Comparison of ENCODE assay signal across 8 cellular contexts in the genomic region with DNA sequence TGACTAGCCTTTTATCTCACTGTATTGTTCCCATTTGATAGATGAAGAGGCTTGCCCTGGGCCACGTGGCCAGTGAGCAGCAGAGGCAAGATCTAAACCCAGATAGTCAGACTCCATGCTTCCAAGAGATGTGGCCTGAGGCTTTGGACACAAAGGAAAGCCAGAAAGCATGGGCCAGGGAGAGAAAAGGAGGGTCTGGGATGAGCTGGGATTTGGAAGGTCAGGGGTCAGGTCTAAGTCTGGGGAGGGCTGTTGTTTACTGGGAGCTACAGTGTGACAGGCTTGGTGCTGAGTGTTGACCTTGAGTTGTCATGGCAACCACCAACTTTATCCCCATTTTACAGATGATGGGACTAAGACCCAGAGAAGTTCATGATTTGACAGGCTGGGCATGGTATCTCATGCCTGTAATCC. TPM values are rescaled to one million over a fixed set of nuclear protein-coding genes. Genes with fewer than 3 reads are reported as not detected.
DNase-seq lines count a peak whose midpoint lies in the region; ATAC-seq and TF ChIP-seq lines count a peak whose summit lies in the region.
"Had no signal": no experiment of that assay in that cellular context is flagged by ENCODE, and none has a peak within 500 bp of the region (broad histone marks: within the 10 kb centered on the region; RNA-seq: fewer than 3 reads in every experiment).

No MANE protein-coding gene starts in this region.

- H3K9ac ChIP-seq in endodermal cell (ENCODE audit: extremely low read depth, low read length, poor library complexity, severe bottlenecking): no peak overlapping the region

- no peaks in the 10 kb centered on the region for H3K9me3 Mint-ChIP-seq in activated naive CD4-positive, alpha-beta T cell treated with anti-CD3 and anti-CD28 coated beads, Interleukin-2, amount 50 U/mL, for 24 hours
- H3K9me3 Mint-ChIP-seq in activated naive CD4-positive, alpha-beta T cell treated with anti-CD3 and anti-CD28 coated beads, Interleukin-2, amount 10 ng/mL, durations not matched to agents 7 days and 5 days: no peaks in the 10 kb centered on the region
- peaks cover 25% of the 10 kb centered on the region for H3K9me3 Mint-ChIP-seq in endodermal cell

- 70% methylated on average over 1 of the region's 1 CpG; no CpG with 5 or more reads in 1 of the 2 experiments for WGBS in endodermal cell (ENCODE audit: insufficient coverage in 1 of 2, insufficient read length in 1 of 2), 2 experiments
- WGBS in suprapubic skin: 54% methylated on average over 1 of the region's 1 CpG

- no peak for DNase-seq in activated naive CD4-positive, alpha-beta T cell treated with anti-CD3 and anti-CD28 coated beads, Interleukin-2, amount 10 ng/mL, durations not matched to agents 7 days and 5 days
- DNase-seq in endodermal cell: no peak
- no peak for DNase-seq in suprapubic skin (ENCODE audit: low spot score in 2 of 2)
- no peak for DNase-seq in NCI-H345 treated with DMSO at 0.1 percent for 48 hours (lab: John Stamatoyannopoulos, UW; ENCODE audit: unreplicated experiment)
- DNase-seq: NCI-H1048, SIG-M5 had no signal

- no peaks in the 10 kb centered on the region for H3K27me3 ChIP-seq in endodermal cell (ENCODE audit: control insufficient read depth, insufficient read depth, low read length, poor library complexity, severe bottlenecking)
- H3K27me3 ChIP-seq in suprapubic skin: no peaks in the 10 kb centered on the region

- peaks cover 27% of the 10 kb centered on the region for H3K4me1 Mint-ChIP-seq in activated naive CD4-positive, alpha-beta T cell treated with anti-CD3 and anti-CD28 coated beads, Interleukin-2, amount 50 U/mL, for 24 hours
- H3K4me1 Mint-ChIP-seq in activated naive CD4-positive, alpha-beta T cell treated with anti-CD3 and anti-CD28 coated beads, Interleukin-2, amount 10 ng/mL, durations not matched to agents 7 days and 5 days: peaks cover 27% of the 10 kb centered on the region
- peaks cover 10% of the 10 kb centered on the region for H3K4me1 Mint-ChIP-seq in endodermal cell

- H3K9me3 ChIP-seq in endodermal cell (ENCODE audit: control insufficient read depth, low read length) (no peaks in the 10 kb centered on the region), suprapubic skin (no peaks in the 10 kb centered on the region)

- H3K4me1 ChIP-seq in endodermal cell (ENCODE audit: control insufficient read depth, insufficient read depth, low read length): no peaks in the 10 kb centered on the region
- peaks cover 38% of the 10 kb centered on the region for H3K4me1 ChIP-seq in suprapubic skin

- CTCF ChIA-PET in activated naive CD4-positive, alpha-beta T cell treated with anti-CD3 and anti-CD28 coated beads, Interleukin-2, amount 10 ng/mL, durations not matched to agents 7 days and 5 days (lab: Charles Lee): interaction anchor here (0.6 to 4.5 kb wide), 3 partner anchors 12 to 117 kb away, joined by 3 to 24 read pairs (median 6); no protein-coding TSS in a partner anchor

- H3K27ac ChIP-seq in endodermal cell (ENCODE audit: low read depth, low read length): no peak overlapping the region
- H3K27ac ChIP-seq in suprapubic skin: no peak overlapping the region

- peaks cover 7% of the 10 kb centered on the region for H3K36me3 Mint-ChIP-seq in activated naive CD4-positive, alpha-beta T cell treated with anti-CD3 and anti-CD28 coated beads, Interleukin-2, amount 50 U/mL, for 24 hours
- H3K36me3 Mint-ChIP-seq in activated naive CD4-positive, alpha-beta T cell treated with anti-CD3 and anti-CD28 coated beads, Interleukin-2, amount 10 ng/mL, durations not matched to agents 7 days and 5 days: no peaks in the 10 kb centered on the region
- peaks cover 15% of the 10 kb centered on the region for H3K36me3 Mint-ChIP-seq in endodermal cell (ENCODE audit: low read depth)

- H3K27me3 Mint-ChIP-seq in activated naive CD4-positive, alpha-beta T cell treated with anti-CD3 and anti-CD28 coated beads, Interleukin-2, amount 50 U/mL, for 24 hours: no peaks in the 10 kb centered on the region
- H3K27me3 Mint-ChIP-seq in activated naive CD4-positive, alpha-beta T cell treated with anti-CD3 and anti-CD28 coated beads, Interleukin-2, amount 10 ng/mL, durations not matched to agents 7 days and 5 days: no peaks in the 10 kb centered on the region
- peaks cover 6% of the 10 kb centered on the region for H3K27me3 Mint-ChIP-seq in endodermal cell (ENCODE audit: insufficient read depth)

- H3K36me3 ChIP-seq in endodermal cell (ENCODE audit: control insufficient read depth, insufficient read depth, low read length): no peaks in the 10 kb centered on the region
- H3K36me3 ChIP-seq in suprapubic skin: no peaks in the 10 kb centered on the region

- H3K27ac Mint-ChIP-seq in activated naive CD4-positive, alpha-beta T cell treated with anti-CD3 and anti-CD28 coated beads, Interleukin-2, amount 50 U/mL, for 24 hours: peak overlapping the region; percentile 37
- H3K27ac Mint-ChIP-seq in activated naive CD4-positive, alpha-beta T cell treated with anti-CD3 and anti-CD28 coated beads, Interleukin-2, amount 10 ng/mL, durations not matched to agents 7 days and 5 days: no peak overlapping the region
- peak overlapping the region; percentile 76 for H3K27ac Mint-ChIP-seq in endodermal cell

- no peak for ATAC-seq in HG03045 (IDR thresholded peaks at IDR 0.05; ENCODE audit: unreplicated experiment)

- peak overlapping the region; percentile 92 for H3K4me3 Mint-ChIP-seq in activated naive CD4-positive, alpha-beta T cell treated with anti-CD3 and anti-CD28 coated beads, Interleukin-2, amount 50 U/mL, for 24 hours
- no peak overlapping the region for H3K4me3 Mint-ChIP-seq in activated naive CD4-positive, alpha-beta T cell treated with anti-CD3 and anti-CD28 coated beads, Interleukin-2, amount 10 ng/mL, durations not matched to agents 7 days and 5 days
- H3K4me3 Mint-ChIP-seq in endodermal cell: no peak overlapping the region

- TF ChIP-seq CTCF in endodermal cell (conservative IDR thresholded peaks at IDR 0.05) (no peak), suprapubic skin (IDR thresholded peaks at IDR 0.05) (no peak)

- no peak for TF ChIP-seq EP300 in suprapubic skin (IDR thresholded peaks at IDR 0.05)

- H3K4me3 ChIP-seq in endodermal cell (ENCODE audit: low read length) (no peak overlapping the region), suprapubic skin (peak overlapping the region; percentile 82)

- TF ChIP-seq POLR2A in suprapubic skin (IDR thresholded peaks at IDR 0.05): no peak

RNA-seq across cellular contexts. Expression of gene SLC35E4, which starts 2.1 kb away (rescaled TPM):
- 1 to 10 TPM; 2.3 to 3.9 TPM for total RNA-seq in endodermal cell
- polyA plus RNA-seq in endodermal cell (2013, experiment 1 of 2): 2.4 TPM
- polyA plus RNA-seq in endodermal cell (2013, experiment 2 of 2): 2.1 TPM
- total RNA-seq in suprapubic skin: 10 to 100 TPM; 17.0 to 20.3 (median 18.8) TPM

RNA-seq across cellular contexts. Expression of gene DUSP18, which starts 30.0 kb away (rescaled TPM):
- total RNA-seq in endodermal cell (1 to 10 TPM; 7.3 to 7.6 TPM), suprapubic skin (10 to 100 TPM; 14.2 to 20.4 (median 16.5) TPM)
- 7.5 TPM for polyA plus RNA-seq in endodermal cell (2013, experiment 1 of 2)
- polyA plus RNA-seq in endodermal cell (2013, experiment 2 of 2): 7.4 TPM

RNA-seq across cellular contexts. Expression of gene TCN2, which starts 30.7 kb away (rescaled TPM):
- total RNA-seq in endodermal cell: 10 to 100 TPM; 71.8 to 73.6 TPM
- polyA plus RNA-seq in endodermal cell (2013, experiment 1 of 2): 42.4 TPM
- 38.7 TPM for polyA plus RNA-seq in endodermal cell (2013, experiment 2 of 2)
- total RNA-seq in suprapubic skin: 10 to 100 TPM in 2 of 4 donors, 1 to 10 TPM in 2; 4.9 to 24.2 (median 11.0) TPM

RNA-seq across cellular contexts. Expression of gene PES1, which starts 46.0 kb away (rescaled TPM):
- total RNA-seq in endodermal cell (10 to 100 TPM; 78.7 to 90.2 TPM), suprapubic skin (10 to 100 TPM; 46.7 to 59.9 (median 53.1) TPM)
- 55.6 TPM for polyA plus RNA-seq in endodermal cell (2013, experiment 1 of 2)
- polyA plus RNA-seq in endodermal cell (2013, experiment 2 of 2): 52.0 TPM

RNA-seq across cellular contexts. Expression of gene OSBP2, which starts 57.0 kb away (rescaled TPM):
- total RNA-seq in endodermal cell: 10 to 100 TPM in 1 of 2 donors, 1 to 10 TPM in 1; 6.8 to 11.1 TPM
- 4.7 TPM for polyA plus RNA-seq in endodermal cell (2013, experiment 1 of 2)
- polyA plus RNA-seq in endodermal cell (2013, experiment 2 of 2): 4.3 TPM
- 10 to 100 TPM in 1 of 4 donors, 1 to 10 TPM in 3; 3.9 to 11.3 (median 6.4) TPM for total RNA-seq in suprapubic skin
